28 cellular contexts compared by ENCODE assay signal in the genomic region with DNA sequence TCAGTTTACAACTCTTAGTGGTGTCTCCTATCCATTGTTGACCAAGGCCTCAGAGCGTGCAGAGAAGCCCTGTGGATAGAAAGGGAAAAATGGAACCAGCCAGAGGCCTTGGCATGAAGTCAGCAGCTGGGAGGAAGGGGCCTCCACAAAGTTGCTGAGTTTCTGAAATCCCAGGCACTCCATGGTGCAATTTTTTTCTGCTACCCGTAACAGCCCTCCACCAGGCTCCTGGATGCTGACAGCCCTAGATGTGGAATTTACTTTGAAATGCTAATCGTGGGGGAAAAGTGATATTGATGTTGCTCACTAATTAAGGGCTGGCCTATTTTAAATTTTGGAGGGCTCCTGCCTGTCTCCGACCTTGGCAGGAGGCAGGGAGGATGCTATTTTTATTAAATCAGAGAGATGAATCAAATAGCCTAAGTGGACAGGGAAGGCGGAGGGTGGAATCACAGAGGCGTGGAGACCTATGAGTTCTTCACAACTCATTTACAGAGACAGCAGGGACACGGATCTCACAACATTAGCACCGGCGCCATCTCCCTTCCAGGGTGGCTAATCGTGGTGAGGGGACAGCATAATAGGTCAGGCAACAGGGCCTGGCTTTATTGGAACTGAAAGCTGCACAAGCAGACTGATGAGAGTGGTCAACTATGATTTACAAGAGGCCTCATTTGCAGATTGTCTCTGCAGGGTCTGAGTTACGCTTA.
"Had no signal": no experiment of that assay in that cellular context is flagged by ENCODE, and none has a peak within 500 bp of the region (broad histone marks: within the 10 kb centered on the region; RNA-seq: fewer than 3 reads in every experiment).

No MANE protein-coding gene starts in this region.

- H3K4me1 Mint-ChIP-seq: central memory CD8-positive, alpha-beta T cell had no signal

- H3K4me2 ChIP-seq: SK-N-SH had no signal

- H3K4me1 ChIP-seq: ascending aorta, body of pancreas, SJCRH30 had no signal

- H3K27ac ChIP-seq: ascending aorta, body of pancreas, SJCRH30, VCaP had no signal

- ATAC-seq: activated CD4-positive, CD25-positive, alpha-beta regulatory T cell treated with anti-CD3 and anti-CD28 coated beads, Interleukin-2, amount 50 U/mL, for 24 hours; activated CD8-positive, alpha-beta T cell treated with anti-CD3 and anti-CD28 coated beads, Interleukin-2, amount 10 ng/mL, durations not matched to agents 7 days and 5 days; body of pancreas; K562; Panc1; Right ventricle myocardium inferior had no signal

- H3K9me3 Mint-ChIP-seq: central memory CD8-positive, alpha-beta T cell had no signal

- H3K9ac ChIP-seq: SK-N-SH had no signal

- H3K36me3 ChIP-seq: ascending aorta, SJCRH30 had no signal

- DNase-seq: activated CD4-positive, alpha-beta T cell treated with anti-CD3 and anti-CD28 coated beads for 48 hours; activated CD4-positive, alpha-beta T cell treated with anti-CD3 and anti-CD28 coated beads, Interleukin-2, amount 50 U/mL, for 4 hours; activated CD8-positive, alpha-beta memory T cell treated with anti-CD3 and anti-CD28 coated beads, Interleukin-2, amount 50 U/mL, for 48 hours; activated CD8-positive, alpha-beta T cell treated with anti-CD3 and anti-CD28 coated beads, Interleukin-2, amount 10 ng/mL, durations not matched to agents 7 days and 5 days; activated naive CD4-positive, alpha-beta T cell treated with anti-CD3 and anti-CD28 coated beads, Interleukin-2, amount 50 U/mL, for 16 hours; activated T-cell treated with anti-CD3 and anti-CD28 coated beads, Interleukin-2, amount 50 U/mL, for 1 hour; amniotic stem cell; body of pancreas; Karpas-422; NCI-H1105 treated with DMSO at 0.1 percent for 48 hours; NCI-H1436 treated with DMSO at 0.1 percent for 48 hours; NCI-H187; NCI-H2081; NCI-H446 treated with DMSO at 0.1 percent for 48 hours; NCI-H524 treated with DMSO at 0.1 percent for 48 hours; NCI-H748 treated with DMSO at 0.1 percent for 48 hours; OCI-M1; RPMI8226; SJCRH30; SK-N-SH; T-helper 1 cell had no signal

- H3K4me3 Mint-ChIP-seq: activated CD8-positive, alpha-beta T cell treated with anti-CD3 and anti-CD28 coated beads, Interleukin-2, amount 10 ng/mL, durations not matched to agents 7 days and 5 days; central memory CD8-positive, alpha-beta T cell had no signal

- H3K27ac Mint-ChIP-seq: activated CD8-positive, alpha-beta T cell treated with anti-CD3 and anti-CD28 coated beads, Interleukin-2, amount 10 ng/mL, durations not matched to agents 7 days and 5 days had no signal

- H3K27me3 ChIP-seq: ascending aorta, SJCRH30 had no signal

- H3K4me3 ChIP-seq: ascending aorta, body of pancreas, K562, SJCRH30 had no signal
